In the genomic region with DNA sequence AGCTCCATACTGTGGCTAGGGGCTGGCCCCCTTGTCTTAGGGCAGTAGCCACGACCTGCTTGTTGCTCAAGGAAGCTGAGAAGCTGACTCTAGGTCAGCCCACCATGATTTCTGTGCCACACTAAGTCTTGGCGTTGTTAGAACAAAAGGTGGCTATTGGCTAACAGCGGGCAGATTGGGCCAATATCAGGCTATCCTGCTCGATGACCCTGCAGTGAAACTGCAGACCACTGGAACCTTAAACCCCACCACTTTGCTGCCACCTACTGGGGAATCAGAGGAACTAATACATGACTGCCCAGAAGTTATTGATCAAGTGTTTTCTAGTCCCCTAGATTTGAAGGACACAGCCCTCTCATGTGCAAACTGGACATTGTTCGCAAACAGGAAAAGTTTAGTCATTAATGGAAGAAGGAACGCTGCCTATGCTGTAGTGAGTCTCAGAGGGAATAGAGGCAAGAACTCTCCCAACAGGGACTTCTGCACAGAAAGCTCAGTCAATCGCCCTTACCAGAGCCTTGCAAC, we compare ENCODE assay signal across 8 cellular contexts. TPM values are rescaled to one million over a fixed set of nuclear protein-coding genes. Genes with fewer than 3 reads are reported as not detected.
DNase-seq lines count a peak whose midpoint lies in the region; ATAC-seq lines count a peak whose summit lies in the region.

No MANE protein-coding gene starts in this region.

- H3K27me3 ChIP-seq in right cardiac atrium (ENCODE audit: control insufficient read depth, insufficient read depth) = no peaks in the 10 kb centered on the region

- no peaks in the 10 kb centered on the region for H3K9me3 Mint-ChIP-seq in activated naive CD8-positive, alpha-beta T cell treated with anti-CD3 and anti-CD28 coated beads for 36 hours

- intact Hi-C loops in right cardiac atrium (cut with DNase I) = no loop called here

- H3K27me3 Mint-ChIP-seq in activated naive CD8-positive, alpha-beta T cell treated with anti-CD3 and anti-CD28 coated beads for 36 hours = no peaks in the 10 kb centered on the region

- ATAC-seq in GM21367 (IDR thresholded peaks at IDR 0.05; ENCODE audit: unreplicated experiment) (peak; percentile 64), HG03558 (IDR thresholded peaks at IDR 0.05; ENCODE audit: extremely low read depth, unreplicated experiment) (peak; percentile 38), right cardiac atrium (peak; percentile 38 to 52)

- H3K36me3 Mint-ChIP-seq in activated naive CD8-positive, alpha-beta T cell treated with anti-CD3 and anti-CD28 coated beads for 36 hours = no peaks in the 10 kb centered on the region

- no peak overlapping the region for H3K4me3 ChIP-seq in right cardiac atrium (ENCODE audit: low read length)

- no peaks in the 10 kb centered on the region for H3K9me3 ChIP-seq in right cardiac atrium (ENCODE audit: control insufficient read depth, low read length)

- peaks cover 7% of the 10 kb centered on the region for H3K4me1 ChIP-seq in right cardiac atrium (ENCODE audit: control insufficient read depth, insufficient read depth, low read length)

- H3K27ac ChIP-seq in right cardiac atrium (ENCODE audit: low read length) = no peak overlapping the region

- 61% methylated on average over 7 of the region's 7 CpGs for WGBS in right cardiac atrium

- no peaks in the 10 kb centered on the region for H3K4me1 Mint-ChIP-seq in activated naive CD8-positive, alpha-beta T cell treated with anti-CD3 and anti-CD28 coated beads for 36 hours

- DNase-seq in ELR (ENCODE audit: low read depth) (peak; percentile 70), RPMI8226 (peak; percentile 14), right cardiac atrium (no peak), NCI-H1048 (lab: John Stamatoyannopoulos, UW) (no peak)
- peak; percentile 19 for DNase-seq in activated naive CD8-positive, alpha-beta T cell treated with anti-CD3 and anti-CD28 coated beads for 36 hours
- DNase-seq in stimulated activated CD4-positive, alpha-beta T cell treated with anti-CD3 and anti-CD28 coated beads, Interleukin-15, amount 100 ng/mL, for 24 hours = peak; percentile 39

- no peak overlapping the region for H3K4me3 Mint-ChIP-seq in activated naive CD8-positive, alpha-beta T cell treated with anti-CD3 and anti-CD28 coated beads for 36 hours

- H3K27ac Mint-ChIP-seq in activated naive CD8-positive, alpha-beta T cell treated with anti-CD3 and anti-CD28 coated beads for 36 hours = no peak overlapping the region

RNA-seq across cellular contexts. Expression of a gene that starts 17.0 kb away (rescaled TPM):
- total RNA-seq in activated naive CD8-positive, alpha-beta T cell treated with anti-CD3 and anti-CD28 coated beads for 36 hours = 10 to 100 TPM; 26.3 to 26.6 TPM
- 10 to 100 TPM; 12.6 to 15.3 (median 13.6) TPM for total RNA-seq in right cardiac atrium
- polyA plus RNA-seq in right cardiac atrium = 11.5 TPM

Comparison
In these comparisons a context has a peak if more than half of its experiments do, and no peak if none do; other contexts are left out.
1. DNase-seq: peak in ELR (single experiment), RPMI8226 (single experiment), activated naive CD8-positive, alpha-beta T cell treated with anti-CD3 and anti-CD28 coated beads for 36 hours (single experiment) and stimulated activated CD4-positive, alpha-beta T cell treated with anti-CD3 and anti-CD28 coated beads, Interleukin-15, amount 100 ng/mL, for 24 hours (single experiment); none in right cardiac atrium (0 of 3) and NCI-H1048 (single experiment).
2. Peak in every context shown above with its lines, with median percentiles within 50 percentile points of each other: ATAC-seq.